In the genomic region with DNA sequence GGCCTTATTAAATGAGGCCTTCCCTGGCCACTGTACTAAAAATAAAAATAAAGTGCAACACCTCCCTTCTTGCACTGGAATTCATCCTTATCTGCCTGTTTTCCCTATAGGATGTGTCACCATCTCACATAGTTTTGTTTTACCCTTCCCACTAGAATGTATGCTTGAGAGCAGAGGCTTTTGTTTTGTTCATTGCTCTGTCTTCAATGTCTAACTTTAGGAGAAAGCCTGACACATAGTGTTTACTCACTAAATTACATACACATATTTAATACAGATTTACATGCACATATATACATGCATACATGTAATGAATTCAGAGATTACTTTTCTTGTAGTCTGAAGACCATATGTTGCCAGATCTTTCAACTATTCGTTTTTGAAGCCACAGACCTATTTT, we compare ENCODE assay signal across 18 cellular contexts. TPM values are rescaled to one million over a fixed set of nuclear protein-coding genes. Genes with fewer than 3 reads are reported as not detected.
A peak's percentile ranks its signal among the peaks of the same experiment; 100 is the strongest.
DNase-seq lines count a peak whose midpoint lies in the region; ATAC-seq and TF ChIP-seq lines count a peak whose summit lies in the region.
"Had no signal": no experiment of that assay in that cellular context is flagged by ENCODE, and none has a peak within 500 bp of the region (broad histone marks: within the 10 kb centered on the region; RNA-seq: fewer than 3 reads in every experiment).

No MANE protein-coding gene starts in this region.

- DNase-seq in left ventricle myocardium superior (no peak), Right ventricle myocardium inferior (ENCODE audit: missing footprints) (no peak), SK-N-SH (no peak), endodermal cell (no peak), NCI-H2227 treated with DMSO at 0.1 percent for 48 hours (lab: John Stamatoyannopoulos, UW) (no peak), COLO829 (ENCODE audit: low spot score) (no peak), NCI-H1417 treated with DMSO at 0.1 percent for 48 hours (lab: John Stamatoyannopoulos, UW) (no peak)
- DNase-seq in activated CD8-positive, alpha-beta memory T cell treated with anti-CD3 and anti-CD28 coated beads, Interleukin-2, amount 10 ng/mL, durations not matched to agents 7 days and 5 days: no peak
- DNase-seq: activated CD4-positive, alpha-beta T cell treated with anti-CD3 and anti-CD28 coated beads, Interleukin-2, amount 10 ng/mL, durations not matched to agents 7 days and 5 days; cortex of kidney; EL; foreskin melanocyte; NCI-H1092 treated with DMSO at 0.1 percent for 48 hours; NCI-H2107; stimulated activated naive CD4-positive, alpha-beta T cell; upper lobe of left lung had no signal

- POLR2A ChIA-PET in SK-N-SH (lab: Yijun Ruan, JAX): no interaction called here

- no peak for TF ChIP-seq EP300 in SK-N-SH (IDR thresholded peaks at IDR 0.05; ENCODE audit: borderline replicate concordance in 1 of 2, low read depth in 1 of 2, low read length in 1 of 2)

- no peaks in the 10 kb centered on the region for H3K9me3 ChIP-seq in SK-N-SH
- no peaks in the 10 kb centered on the region for H3K9me3 ChIP-seq in endodermal cell (ENCODE audit: control insufficient read depth, low read length)
- H3K9me3 ChIP-seq: right atrium auricular region, upper lobe of left lung had no signal

- H3K36me3 Mint-ChIP-seq in endodermal cell (ENCODE audit: low read depth): no peaks in the 10 kb centered on the region
- H3K36me3 Mint-ChIP-seq in activated CD8-positive, alpha-beta memory T cell treated with anti-CD3 and anti-CD28 coated beads, Interleukin-2, amount 10 ng/mL, durations not matched to agents 7 days and 5 days: peaks cover 10% of the 10 kb centered on the region

- intact Hi-C loops in left ventricle myocardium superior (cut with micrococcal nuclease): no loop called here
- intact Hi-C loops in Right ventricle myocardium inferior (cut with DNase I): no loop called here

- no peaks in the 10 kb centered on the region for H4K20me1 ChIP-seq in SK-N-SH (ENCODE audit: insufficient read depth)

- H3K27ac ChIP-seq in SK-N-SH (ENCODE audit: low read depth in 2 of 2, low read length in 1 of 2) (no peak overlapping the region), endodermal cell (ENCODE audit: low read depth, low read length) (no peak overlapping the region)
- H3K27ac ChIP-seq: right atrium auricular region, upper lobe of left lung had no signal

- H3F3A ChIP-seq in SK-N-SH (replicated peaks; ENCODE audit: insufficient read depth): peaks cover 26% of the 10 kb centered on the region

- H3K9ac ChIP-seq in SK-N-SH: no peak overlapping the region
- H3K9ac ChIP-seq in endodermal cell (ENCODE audit: extremely low read depth, low read length, poor library complexity, severe bottlenecking): no peak overlapping the region

- no peaks in the 10 kb centered on the region; the same call in 1 of the 2 replicates for H3K79me2 ChIP-seq in SK-N-SH (ENCODE audit: insufficient read depth)

- no peak overlapping the region for H2AFZ ChIP-seq in SK-N-SH (ENCODE audit: low read depth)

- TF ChIP-seq RAD21 in SK-N-SH (IDR thresholded peaks at IDR 0.05; ENCODE audit: low read length): no peak

- no peak overlapping the region for H3K4me2 ChIP-seq in SK-N-SH

- CTCF ChIA-PET in SK-N-SH (lab: Yijun Ruan, JAX): no interaction called here
- CTCF ChIA-PET in activated CD8-positive, alpha-beta memory T cell treated with anti-CD3 and anti-CD28 coated beads, Interleukin-2, amount 10 ng/mL, durations not matched to agents 7 days and 5 days (lab: Charles Lee): no interaction called here

- H3K27me3 ChIP-seq in SK-N-SH (ENCODE audit: insufficient read depth) (no peaks in the 10 kb centered on the region), endodermal cell (ENCODE audit: control insufficient read depth, insufficient read depth, low read length, poor library complexity, severe bottlenecking) (no peaks in the 10 kb centered on the region)
- H3K27me3 ChIP-seq: right atrium auricular region, upper lobe of left lung had no signal

- H3K36me3 ChIP-seq in SK-N-SH (replicated peaks in 1 of 2; ENCODE audit: control insufficient read depth in 1 of 2, insufficient read depth in 2 of 2, low read length in 1 of 2) (peaks cover 35 to 38% of the 10 kb centered on the region in 2 experiments), endodermal cell (ENCODE audit: control insufficient read depth, insufficient read depth, low read length) (peaks cover 32% of the 10 kb centered on the region)

- no peaks in the 10 kb centered on the region for H3K27me3 Mint-ChIP-seq in endodermal cell (ENCODE audit: insufficient read depth)
- H3K27me3 Mint-ChIP-seq in activated CD8-positive, alpha-beta memory T cell treated with anti-CD3 and anti-CD28 coated beads, Interleukin-2, amount 10 ng/mL, durations not matched to agents 7 days and 5 days: no peaks in the 10 kb centered on the region
- H3K27me3 Mint-ChIP-seq: activated CD4-positive, alpha-beta T cell treated with anti-CD3 and anti-CD28 coated beads, Interleukin-2, amount 10 ng/mL, durations not matched to agents 7 days and 5 days had no signal

- no peaks in the 10 kb centered on the region for H3K9me2 ChIP-seq in SK-N-SH

- H3K4me3 Mint-ChIP-seq in endodermal cell: no peak overlapping the region
- no peak overlapping the region for H3K4me3 Mint-ChIP-seq in activated CD8-positive, alpha-beta memory T cell treated with anti-CD3 and anti-CD28 coated beads, Interleukin-2, amount 10 ng/mL, durations not matched to agents 7 days and 5 days
- H3K4me3 Mint-ChIP-seq: activated CD4-positive, alpha-beta T cell treated with anti-CD3 and anti-CD28 coated beads, Interleukin-2, amount 10 ng/mL, durations not matched to agents 7 days and 5 days; mesothelial cell of epicardium had no signal

- 0 out of 2 replicates have a peak, but pooled peaks have one; percentile 7 for TF ChIP-seq CTCF in SK-N-SH (IDR thresholded peaks at IDR 0.05)
- no peak for TF ChIP-seq CTCF in endodermal cell (conservative IDR thresholded peaks at IDR 0.05)

- WGBS in SK-N-SH (ENCODE audit: low lambda C conversion rate): 97% methylated on average over 1 of the region's 1 CpG
- WGBS in endodermal cell (ENCODE audit: insufficient coverage in 1 of 2, insufficient read length in 1 of 2), 2 experiments: 100% methylated on average over 1 of the region's 1 CpG; no CpG with 5 or more reads in 1 of the 2 experiments

- H3K4me3 ChIP-seq in SK-N-SH (ENCODE audit: low read depth in 2 of 2, low read length in 1 of 2): no peak overlapping the region
- no peak overlapping the region for H3K4me3 ChIP-seq in endodermal cell (ENCODE audit: low read length)
- H3K4me3 ChIP-seq: right atrium auricular region, upper lobe of left lung had no signal

- H3K4me1 Mint-ChIP-seq in endodermal cell: no peaks in the 10 kb centered on the region
- H3K4me1 Mint-ChIP-seq in activated CD8-positive, alpha-beta memory T cell treated with anti-CD3 and anti-CD28 coated beads, Interleukin-2, amount 10 ng/mL, durations not matched to agents 7 days and 5 days: no peaks in the 10 kb centered on the region
- H3K4me1 Mint-ChIP-seq: activated CD4-positive, alpha-beta T cell treated with anti-CD3 and anti-CD28 coated beads, Interleukin-2, amount 10 ng/mL, durations not matched to agents 7 days and 5 days; mesothelial cell of epicardium had no signal

- peak; percentile 21 for ATAC-seq in left ventricle myocardium superior
- no peak for ATAC-seq in Right ventricle myocardium inferior
- no peak for ATAC-seq in activated CD8-positive, alpha-beta memory T cell treated with anti-CD3 and anti-CD28 coated beads, Interleukin-2, amount 10 ng/mL, durations not matched to agents 7 days and 5 days

- no peaks in the 10 kb centered on the region for H3K9me3 Mint-ChIP-seq in endodermal cell
- H3K9me3 Mint-ChIP-seq in activated CD8-positive, alpha-beta memory T cell treated with anti-CD3 and anti-CD28 coated beads, Interleukin-2, amount 10 ng/mL, durations not matched to agents 7 days and 5 days (ENCODE audit: low read depth): no peaks in the 10 kb centered on the region
- H3K9me3 Mint-ChIP-seq: activated CD4-positive, alpha-beta T cell treated with anti-CD3 and anti-CD28 coated beads, Interleukin-2, amount 10 ng/mL, durations not matched to agents 7 days and 5 days; mesothelial cell of epicardium had no signal

- H3K4me1 ChIP-seq in SK-N-SH (ENCODE audit: control insufficient read depth in 1 of 2, insufficient read depth in 2 of 2, low read depth in 1 of 2, low read length in 1 of 2) (no peaks in the 10 kb centered on the region), endodermal cell (ENCODE audit: control insufficient read depth, insufficient read depth, low read length) (peaks cover 4% of the 10 kb centered on the region)
- H3K4me1 ChIP-seq: upper lobe of left lung had no signal

- H3K27ac Mint-ChIP-seq in endodermal cell: peak overlapping the region; percentile 21
- H3K27ac Mint-ChIP-seq in activated CD8-positive, alpha-beta memory T cell treated with anti-CD3 and anti-CD28 coated beads, Interleukin-2, amount 10 ng/mL, durations not matched to agents 7 days and 5 days: no peak overlapping the region
- H3K27ac Mint-ChIP-seq: activated CD4-positive, alpha-beta T cell treated with anti-CD3 and anti-CD28 coated beads, Interleukin-2, amount 10 ng/mL, durations not matched to agents 7 days and 5 days; mesothelial cell of epicardium had no signal

TF ChIP-seq in SK-N-SH, 30 proteins besides CTCF, POLR2A, EP300 and RAD21 (continues in another document):
- TF ChIP-seq, protein P1, sequence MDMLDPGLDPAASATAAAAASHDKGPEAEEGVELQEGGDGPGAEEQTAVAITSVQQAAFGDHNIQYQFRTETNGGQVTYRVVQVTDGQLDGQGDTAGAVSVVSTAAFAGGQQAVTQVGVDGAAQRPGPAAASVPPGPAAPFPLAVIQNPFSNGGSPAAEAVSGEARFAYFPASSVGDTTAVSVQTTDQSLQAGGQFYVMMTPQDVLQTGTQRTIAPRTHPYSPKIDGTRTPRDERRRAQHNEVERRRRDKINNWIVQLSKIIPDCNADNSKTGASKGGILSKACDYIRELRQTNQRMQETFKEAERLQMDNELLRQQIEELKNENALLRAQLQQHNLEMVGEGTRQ (IDR thresholded peaks at IDR 0.05; ENCODE audit: borderline replicate concordance, low read depth, low read length): no peak
- no peak for TF ChIP-seq FOSL2 (IDR thresholded peaks at IDR 0.05; ENCODE audit: borderline replicate concordance, low read depth)

RNA-seq across cellular contexts. Expression of a gene that starts 23.0 kb away (rescaled TPM):
- total RNA-seq in left ventricle myocardium superior (19.9 TPM), Right ventricle myocardium inferior (21.9 TPM), endodermal cell (1 to 10 TPM; 1.9 to 2.7 TPM)
- 4.4 and 5.1 TPM in 2 replicates for polyA plus RNA-seq in SK-N-SH (2012; rRNA removed)
- 6.4 and 7.1 TPM in 2 replicates for polyA plus RNA-seq in SK-N-SH (2012; cell fraction: cytosol; rRNA removed)
- 1.3 and 2.1 TPM in 2 replicates for polyA plus RNA-seq in SK-N-SH (2012; cell fraction: nucleus; rRNA removed)
- 1.5 TPM for polyA plus RNA-seq in endodermal cell (2013, experiment 1 of 2)
- polyA plus RNA-seq in endodermal cell (2013, experiment 2 of 2): 1.6 TPM
- under 1 TPM; 0.16 to 0.20 TPM for total RNA-seq in activated CD8-positive, alpha-beta memory T cell treated with anti-CD3 and anti-CD28 coated beads, Interleukin-2, amount 10 ng/mL, durations not matched to agents 7 days and 5 days
